Comparison of ENCODE assay signal across 14 cellular contexts in genomic region chr2:148719941-148720436, GRCh38.
DNase-seq lines count a peak whose midpoint lies in the region; ATAC-seq and FAIRE-seq lines count a peak whose summit lies in the region.
"Had no signal": no experiment of that assay in that cellular context is flagged by ENCODE, and none has a peak within 500 bp of the region (broad histone marks: within the 10 kb centered on the region; RNA-seq: fewer than 3 reads in every experiment).

No MANE protein-coding gene starts in this region.

- H3K9me3 Mint-ChIP-seq in activated T-cell treated with anti-CD3 and anti-CD28 coated beads, Interleukin-2, amount 50 U/mL, for 24 hours: peaks cover 11% of the 10 kb centered on the region
- H3K9me3 Mint-ChIP-seq in activated T-cell treated with anti-CD3 and anti-CD28 coated beads, Interleukin-2, amount 50 U/mL, for 4 hours: peaks cover 3% of the 10 kb centered on the region
- peaks cover 23% of the 10 kb centered on the region for H3K9me3 Mint-ChIP-seq in activated T-helper 1 cell treated with anti-CD3 and anti-CD28 coated beads, Interleukin-12 subunit alpha, Interleukin-12 subunit beta, Interleukin-2, Interleukin-4 antibody, amounts not matched to agents 30 ng/mL and 10 ng/mL and 1 ng/mL, durations not matched to agents 14 hours and 24 hours and 36 hours
- H3K9me3 Mint-ChIP-seq: activated naive CD4-positive, alpha-beta T cell treated with anti-CD3 and anti-CD28 coated beads, Interleukin-2, amount 50 U/mL, for 24 hours; immature natural killer cell had no signal

- peaks cover 92% of the 10 kb centered on the region for H3K4me1 Mint-ChIP-seq in activated T-cell treated with anti-CD3 and anti-CD28 coated beads, Interleukin-2, amount 50 U/mL, for 24 hours (ENCODE audit: low read depth)
- peaks cover 92% of the 10 kb centered on the region for H3K4me1 Mint-ChIP-seq in activated T-cell treated with anti-CD3 and anti-CD28 coated beads, Interleukin-2, amount 50 U/mL, for 4 hours (ENCODE audit: low read depth)
- H3K4me1 Mint-ChIP-seq in activated T-helper 1 cell treated with anti-CD3 and anti-CD28 coated beads, Interleukin-12 subunit alpha, Interleukin-12 subunit beta, Interleukin-2, Interleukin-4 antibody, amounts not matched to agents 30 ng/mL and 10 ng/mL and 1 ng/mL, durations not matched to agents 14 hours and 24 hours and 36 hours (ENCODE audit: low read depth): peaks cover 80% of the 10 kb centered on the region

- peaks cover 63% of the 10 kb centered on the region for H3K36me3 Mint-ChIP-seq in activated T-cell treated with anti-CD3 and anti-CD28 coated beads, Interleukin-2, amount 50 U/mL, for 24 hours (ENCODE audit: low read depth)
- peaks cover 45% of the 10 kb centered on the region for H3K36me3 Mint-ChIP-seq in activated T-cell treated with anti-CD3 and anti-CD28 coated beads, Interleukin-2, amount 50 U/mL, for 4 hours (ENCODE audit: insufficient read depth)
- peaks cover 29% of the 10 kb centered on the region for H3K36me3 Mint-ChIP-seq in activated T-helper 1 cell treated with anti-CD3 and anti-CD28 coated beads, Interleukin-12 subunit alpha, Interleukin-12 subunit beta, Interleukin-2, Interleukin-4 antibody, amounts not matched to agents 30 ng/mL and 10 ng/mL and 1 ng/mL, durations not matched to agents 14 hours and 24 hours and 36 hours (ENCODE audit: low read depth)
- H3K36me3 Mint-ChIP-seq: immature natural killer cell had no signal

- peak overlapping the region; percentile 59 for H3K27ac Mint-ChIP-seq in activated T-cell treated with anti-CD3 and anti-CD28 coated beads, Interleukin-2, amount 50 U/mL, for 24 hours
- H3K27ac Mint-ChIP-seq in activated T-helper 1 cell treated with anti-CD3 and anti-CD28 coated beads, Interleukin-12 subunit alpha, Interleukin-12 subunit beta, Interleukin-2, Interleukin-4 antibody, amounts not matched to agents 30 ng/mL and 10 ng/mL and 1 ng/mL, durations not matched to agents 14 hours and 24 hours and 36 hours: no peak overlapping the region

- H3K9me3 ChIP-seq in adipocyte (ENCODE audit: control insufficient read depth, low read length) (no peaks in the 10 kb centered on the region), small intestine (ENCODE audit: control insufficient read depth, low read depth) (no peaks in the 10 kb centered on the region)

- no peak for FAIRE-seq in small intestine (lab: Jason Lieb, UNC)

- no peaks in the 10 kb centered on the region for H3K36me3 ChIP-seq in adipocyte (ENCODE audit: control insufficient read depth, insufficient read depth, low read length, severe bottlenecking)
- no peaks in the 10 kb centered on the region for H3K36me3 ChIP-seq in small intestine (ENCODE audit: control insufficient read depth in 2 of 2, insufficient read depth in 2 of 2, low read length in 2 of 2)

- DNase-seq in activated T-cell treated with anti-CD3 and anti-CD28 coated beads, Interleukin-2, amount 50 U/mL, for 24 hours: no peak
- DNase-seq in activated T-cell treated with anti-CD3 and anti-CD28 coated beads, Interleukin-2, amount 50 U/mL, for 4 hours: no peak
- DNase-seq in adipocyte (ENCODE audit: low read depth) (no peak), left lobe of liver (ENCODE audit: low spot score) (no peak), small intestine (peak; percentile 17)
- DNase-seq in activated T-helper 1 cell treated with anti-CD3 and anti-CD28 coated beads, Interleukin-12 subunit alpha, Interleukin-12 subunit beta, Interleukin-2, Interleukin-4 antibody, amounts not matched to agents 30 ng/mL and 10 ng/mL and 1 ng/mL, durations not matched to agents 14 hours and 24 hours and 36 hours (ENCODE audit: low spot score): no peak
- DNase-seq in activated effector memory CD4-positive, alpha-beta T cell treated with anti-CD3 and anti-CD28 coated beads, Interleukin-2, amount 50 U/mL, for 16 hours: no peak
- DNase-seq: immature natural killer cell, midbrain, NCI-H1930, NCI-H510A treated with DMSO at 0.1 percent for 48 hours, OCI-M1 had no signal

- H3K27me3 ChIP-seq in adipocyte (replicated peaks; ENCODE audit: control insufficient read depth, insufficient read depth, low read length) (no peaks in the 10 kb centered on the region), small intestine (ENCODE audit: control insufficient read depth in 2 of 2, insufficient read depth in 2 of 2, low read length in 2 of 2) (no peaks in the 10 kb centered on the region)

- intact Hi-C loops in activated T-helper 1 cell treated with anti-CD3 and anti-CD28 coated beads, Interleukin-12 subunit alpha, Interleukin-12 subunit beta, Interleukin-2, Interleukin-4 antibody, amounts not matched to agents 30 ng/mL and 10 ng/mL and 1 ng/mL, durations not matched to agents 14 hours and 24 hours and 36 hours (cut with micrococcal nuclease): no loop called here

- ATAC-seq in activated T-cell treated with anti-CD3 and anti-CD28 coated beads, Interleukin-2, amount 50 U/mL, for 4 hours: no peak
- ATAC-seq in left lobe of liver (peak; percentile 23), GM21619 (IDR thresholded peaks at IDR 0.05; ENCODE audit: unreplicated experiment) (no peak)

- no peak overlapping the region for H3K27ac ChIP-seq in small intestine (ENCODE audit: low read depth in 1 of 2, low read length in 1 of 2)

- peak overlapping the region; percentile 78 for H3K4me3 ChIP-seq in adipocyte (ENCODE audit: low read length)
- no peak overlapping the region for H3K4me3 ChIP-seq in small intestine (ENCODE audit: low read depth in 1 of 2, low read length in 2 of 2)

- no peak overlapping the region for H3K4me3 Mint-ChIP-seq in activated T-cell treated with anti-CD3 and anti-CD28 coated beads, Interleukin-2, amount 50 U/mL, for 24 hours
- no peak overlapping the region for H3K4me3 Mint-ChIP-seq in activated T-cell treated with anti-CD3 and anti-CD28 coated beads, Interleukin-2, amount 50 U/mL, for 4 hours
- H3K4me3 Mint-ChIP-seq in activated T-helper 1 cell treated with anti-CD3 and anti-CD28 coated beads, Interleukin-12 subunit alpha, Interleukin-12 subunit beta, Interleukin-2, Interleukin-4 antibody, amounts not matched to agents 30 ng/mL and 10 ng/mL and 1 ng/mL, durations not matched to agents 14 hours and 24 hours and 36 hours: no peak overlapping the region
- H3K4me3 Mint-ChIP-seq: activated naive CD4-positive, alpha-beta T cell treated with anti-CD3 and anti-CD28 coated beads, Interleukin-2, amount 50 U/mL, for 24 hours had no signal

- H3K4me1 ChIP-seq in adipocyte (ENCODE audit: control insufficient read depth, insufficient read depth, low read length): peaks cover 20% of the 10 kb centered on the region
- peaks cover 4 to 6% of the 10 kb centered on the region in 2 donors for H3K4me1 ChIP-seq in small intestine (ENCODE audit: control insufficient read depth in 2 of 2, insufficient read depth in 1 of 2, low read depth in 1 of 2, low read length in 1 of 2)

- H3K9ac ChIP-seq in adipocyte (ENCODE audit: low read length): peak overlapping the region; percentile 52

- no peaks in the 10 kb centered on the region for H3K27me3 Mint-ChIP-seq in activated T-cell treated with anti-CD3 and anti-CD28 coated beads, Interleukin-2, amount 50 U/mL, for 24 hours
- H3K27me3 Mint-ChIP-seq in activated T-cell treated with anti-CD3 and anti-CD28 coated beads, Interleukin-2, amount 50 U/mL, for 4 hours (ENCODE audit: low read depth): no peaks in the 10 kb centered on the region
- no peaks in the 10 kb centered on the region for H3K27me3 Mint-ChIP-seq in activated T-helper 1 cell treated with anti-CD3 and anti-CD28 coated beads, Interleukin-12 subunit alpha, Interleukin-12 subunit beta, Interleukin-2, Interleukin-4 antibody, amounts not matched to agents 30 ng/mL and 10 ng/mL and 1 ng/mL, durations not matched to agents 14 hours and 24 hours and 36 hours (ENCODE audit: insufficient read depth)
- H3K27me3 Mint-ChIP-seq: activated naive CD4-positive, alpha-beta T cell treated with anti-CD3 and anti-CD28 coated beads, Interleukin-2, amount 50 U/mL, for 24 hours had no signal

- 29 to 53% (median 37%) methylated on average over 2 of the region's 2 CpGs for WGBS in small intestine, 3 donors
